ENCODE assay signal across 1 cellular context in the genomic region with DNA sequence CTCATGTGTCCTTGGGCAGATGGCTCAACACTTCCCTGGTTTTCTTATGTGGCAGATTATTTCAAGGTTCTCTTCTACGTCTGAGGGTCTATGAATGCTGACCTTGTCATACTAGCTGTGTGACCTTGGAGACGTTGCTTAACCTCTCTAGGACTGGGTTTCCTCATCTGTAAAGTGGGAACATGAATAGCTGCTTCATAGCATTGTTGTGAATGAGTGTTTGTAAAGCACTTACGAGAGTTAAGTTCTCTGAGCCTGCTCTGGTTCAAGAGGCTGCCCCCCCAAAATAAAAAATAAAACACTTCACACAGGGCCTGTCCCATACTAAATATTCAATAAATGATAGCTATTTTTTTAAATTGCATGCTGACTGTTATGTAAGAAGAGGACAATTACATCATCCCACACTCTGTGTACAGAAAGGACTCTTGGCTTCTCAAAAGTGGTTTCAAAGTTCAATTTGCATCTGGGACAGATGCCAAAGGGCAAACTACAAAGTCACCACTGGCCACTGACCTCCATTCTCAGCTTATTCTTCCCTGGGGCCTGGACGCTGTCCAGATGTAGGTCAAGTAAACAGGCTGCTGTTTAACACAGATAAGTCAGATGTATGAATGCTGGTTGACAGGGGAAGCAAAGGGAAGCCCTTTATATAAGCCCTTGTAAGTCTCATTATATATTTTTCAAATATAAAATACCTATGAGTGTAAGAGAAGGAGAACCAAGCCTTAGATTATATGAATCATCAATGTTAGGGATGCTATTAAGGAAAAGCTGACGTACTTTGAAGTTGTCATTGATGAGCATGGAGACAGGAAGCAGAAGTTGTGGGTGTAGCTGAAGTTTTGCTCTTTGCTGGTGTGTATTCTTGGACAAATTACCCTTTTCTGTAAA.
TF ChIP-seq lines count a peak whose summit lies in the region.

No MANE protein-coding gene starts in this region.

TF ChIP-seq in K562, 482 proteins besides CTCF, POLR2A, EP300 and RAD21 (continued from another document and continues in another):
- TF ChIP-seq, protein P1, sequence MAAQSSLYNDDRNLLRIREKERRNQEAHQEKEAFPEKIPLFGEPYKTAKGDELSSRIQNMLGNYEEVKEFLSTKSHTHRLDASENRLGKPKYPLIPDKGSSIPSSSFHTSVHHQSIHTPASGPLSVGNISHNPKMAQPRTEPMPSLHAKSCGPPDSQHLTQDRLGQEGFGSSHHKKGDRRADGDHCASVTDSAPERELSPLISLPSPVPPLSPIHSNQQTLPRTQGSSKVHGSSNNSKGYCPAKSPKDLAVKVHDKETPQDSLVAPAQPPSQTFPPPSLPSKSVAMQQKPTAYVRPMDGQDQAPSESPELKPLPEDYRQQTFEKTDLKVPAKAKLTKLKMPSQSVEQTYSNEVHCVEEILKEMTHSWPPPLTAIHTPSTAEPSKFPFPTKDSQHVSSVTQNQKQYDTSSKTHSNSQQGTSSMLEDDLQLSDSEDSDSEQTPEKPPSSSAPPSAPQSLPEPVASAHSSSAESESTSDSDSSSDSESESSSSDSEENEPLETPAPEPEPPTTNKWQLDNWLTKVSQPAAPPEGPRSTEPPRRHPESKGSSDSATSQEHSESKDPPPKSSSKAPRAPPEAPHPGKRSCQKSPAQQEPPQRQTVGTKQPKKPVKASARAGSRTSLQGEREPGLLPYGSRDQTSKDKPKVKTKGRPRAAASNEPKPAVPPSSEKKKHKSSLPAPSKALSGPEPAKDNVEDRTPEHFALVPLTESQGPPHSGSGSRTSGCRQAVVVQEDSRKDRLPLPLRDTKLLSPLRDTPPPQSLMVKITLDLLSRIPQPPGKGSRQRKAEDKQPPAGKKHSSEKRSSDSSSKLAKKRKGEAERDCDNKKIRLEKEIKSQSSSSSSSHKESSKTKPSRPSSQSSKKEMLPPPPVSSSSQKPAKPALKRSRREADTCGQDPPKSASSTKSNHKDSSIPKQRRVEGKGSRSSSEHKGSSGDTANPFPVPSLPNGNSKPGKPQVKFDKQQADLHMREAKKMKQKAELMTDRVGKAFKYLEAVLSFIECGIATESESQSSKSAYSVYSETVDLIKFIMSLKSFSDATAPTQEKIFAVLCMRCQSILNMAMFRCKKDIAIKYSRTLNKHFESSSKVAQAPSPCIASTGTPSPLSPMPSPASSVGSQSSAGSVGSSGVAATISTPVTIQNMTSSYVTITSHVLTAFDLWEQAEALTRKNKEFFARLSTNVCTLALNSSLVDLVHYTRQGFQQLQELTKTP (IDR thresholded peaks at IDR 0.05; ENCODE audit: low read depth in 1 of 2, partially characterized antibody in 2 of 2) = peak; percentile 13 to 48
- TF ChIP-seq ZNF274 (IDR thresholded peaks at IDR 0.05; ENCODE audit: borderline replicate concordance, low read depth, low read length) = no peak
- peak in 1 of 2 experiments; percentile 24; a peak in 1 of 3 replicates for TF ChIP-seq CBX3 (IDR thresholded peaks at IDR 0.05; ENCODE audit: borderline replicate concordance in 1 of 2, low read length in 2 of 2)
- TF ChIP-seq, protein P2, sequence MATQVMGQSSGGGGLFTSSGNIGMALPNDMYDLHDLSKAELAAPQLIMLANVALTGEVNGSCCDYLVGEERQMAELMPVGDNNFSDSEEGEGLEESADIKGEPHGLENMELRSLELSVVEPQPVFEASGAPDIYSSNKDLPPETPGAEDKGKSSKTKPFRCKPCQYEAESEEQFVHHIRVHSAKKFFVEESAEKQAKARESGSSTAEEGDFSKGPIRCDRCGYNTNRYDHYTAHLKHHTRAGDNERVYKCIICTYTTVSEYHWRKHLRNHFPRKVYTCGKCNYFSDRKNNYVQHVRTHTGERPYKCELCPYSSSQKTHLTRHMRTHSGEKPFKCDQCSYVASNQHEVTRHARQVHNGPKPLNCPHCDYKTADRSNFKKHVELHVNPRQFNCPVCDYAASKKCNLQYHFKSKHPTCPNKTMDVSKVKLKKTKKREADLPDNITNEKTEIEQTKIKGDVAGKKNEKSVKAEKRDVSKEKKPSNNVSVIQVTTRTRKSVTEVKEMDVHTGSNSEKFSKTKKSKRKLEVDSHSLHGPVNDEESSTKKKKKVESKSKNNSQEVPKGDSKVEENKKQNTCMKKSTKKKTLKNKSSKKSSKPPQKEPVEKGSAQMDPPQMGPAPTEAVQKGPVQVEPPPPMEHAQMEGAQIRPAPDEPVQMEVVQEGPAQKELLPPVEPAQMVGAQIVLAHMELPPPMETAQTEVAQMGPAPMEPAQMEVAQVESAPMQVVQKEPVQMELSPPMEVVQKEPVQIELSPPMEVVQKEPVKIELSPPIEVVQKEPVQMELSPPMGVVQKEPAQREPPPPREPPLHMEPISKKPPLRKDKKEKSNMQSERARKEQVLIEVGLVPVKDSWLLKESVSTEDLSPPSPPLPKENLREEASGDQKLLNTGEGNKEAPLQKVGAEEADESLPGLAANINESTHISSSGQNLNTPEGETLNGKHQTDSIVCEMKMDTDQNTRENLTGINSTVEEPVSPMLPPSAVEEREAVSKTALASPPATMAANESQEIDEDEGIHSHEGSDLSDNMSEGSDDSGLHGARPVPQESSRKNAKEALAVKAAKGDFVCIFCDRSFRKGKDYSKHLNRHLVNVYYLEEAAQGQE (CRISPR knock-in tag; IDR thresholded peaks at IDR 0.05; ENCODE audit: low read depth) = no peak
- TF ChIP-seq, protein P3, sequence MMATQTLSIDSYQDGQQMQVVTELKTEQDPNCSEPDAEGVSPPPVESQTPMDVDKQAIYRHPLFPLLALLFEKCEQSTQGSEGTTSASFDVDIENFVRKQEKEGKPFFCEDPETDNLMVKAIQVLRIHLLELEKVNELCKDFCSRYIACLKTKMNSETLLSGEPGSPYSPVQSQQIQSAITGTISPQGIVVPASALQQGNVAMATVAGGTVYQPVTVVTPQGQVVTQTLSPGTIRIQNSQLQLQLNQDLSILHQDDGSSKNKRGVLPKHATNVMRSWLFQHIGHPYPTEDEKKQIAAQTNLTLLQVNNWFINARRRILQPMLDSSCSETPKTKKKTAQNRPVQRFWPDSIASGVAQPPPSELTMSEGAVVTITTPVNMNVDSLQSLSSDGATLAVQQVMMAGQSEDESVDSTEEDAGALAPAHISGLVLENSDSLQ (IDR thresholded peaks at IDR 0.05) = peak; percentile 80
- peak; percentile 80 for TF ChIP-seq KLF16 (IDR thresholded peaks at IDR 0.05)
- TF ChIP-seq ZEB2 (IDR thresholded peaks at IDR 0.05) = 0 out of 2 replicates have a peak, but pooled peaks have one; percentile 23
- no peak for TF ChIP-seq ESRRB (CRISPR knock-in tag; IDR thresholded peaks at IDR 0.05; ENCODE audit: borderline replicate concordance)
- 0 out of 2 replicates have a peak, but pooled peaks have one; percentile 30 for TF ChIP-seq ETV1 (tag; conservative IDR thresholded peaks at IDR 0.05; ENCODE audit: low read depth)
- no peak; the same call in 1 of the 2 replicates for TF ChIP-seq CREB1 (IDR thresholded peaks at IDR 0.05)
- no peak for TF ChIP-seq CREB1 (CRISPR knock-in tag; IDR thresholded peaks at IDR 0.05)
- TF ChIP-seq LEF1 (IDR thresholded peaks at IDR 0.05) = peak; percentile 98
- TF ChIP-seq SMARCE1 (IDR thresholded peaks at IDR 0.05) = peak; percentile 91
- TF ChIP-seq MXI1 (IDR thresholded peaks at IDR 0.05; ENCODE audit: low read depth, low read length) = no peak
- TF ChIP-seq ZNF408 (CRISPR knock-in tag; IDR thresholded peaks at IDR 0.05; ENCODE audit: low read depth) = no peak
- TF ChIP-seq ZNF584 (CRISPR knock-in tag; IDR thresholded peaks at IDR 0.05; ENCODE audit: low read depth) = peak; percentile 41; the same call in 1 of the 2 replicates
- TF ChIP-seq BDP1 (IDR thresholded peaks at IDR 0.05; ENCODE audit: insufficient read depth, insufficient read length) = no peak
- peak; percentile 48 for TF ChIP-seq MYC (IDR thresholded peaks at IDR 0.05; ENCODE audit: low read depth, low read length)
- no peak for TF ChIP-seq MYC (CRISPR knock-in tag; IDR thresholded peaks at IDR 0.05; ENCODE audit: borderline replicate concordance, low read depth)
- TF ChIP-seq, protein P4, sequence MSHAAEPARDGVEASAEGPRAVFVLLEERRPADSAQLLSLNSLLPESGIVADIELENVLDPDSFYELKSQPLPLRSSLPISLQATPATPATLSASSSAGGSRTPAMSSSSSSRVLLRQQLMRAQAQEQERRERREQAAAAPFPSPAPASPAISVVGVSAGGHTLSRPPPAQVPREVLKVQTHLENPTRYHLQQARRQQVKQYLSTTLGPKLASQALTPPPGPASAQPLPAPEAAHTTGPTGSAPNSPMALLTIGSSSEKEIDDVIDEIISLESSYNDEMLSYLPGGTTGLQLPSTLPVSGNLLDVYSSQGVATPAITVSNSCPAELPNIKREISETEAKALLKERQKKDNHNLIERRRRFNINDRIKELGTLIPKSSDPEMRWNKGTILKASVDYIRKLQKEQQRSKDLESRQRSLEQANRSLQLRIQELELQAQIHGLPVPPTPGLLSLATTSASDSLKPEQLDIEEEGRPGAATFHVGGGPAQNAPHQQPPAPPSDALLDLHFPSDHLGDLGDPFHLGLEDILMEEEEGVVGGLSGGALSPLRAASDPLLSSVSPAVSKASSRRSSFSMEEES (CRISPR knock-in tag; IDR thresholded peaks at IDR 0.05) = no peak
- peak in 1 of 2 experiments; percentile 47; a peak in 2 of 4 replicates for TF ChIP-seq HDAC1 (IDR thresholded peaks at IDR 0.05)
- peak; percentile 99 for TF ChIP-seq NFIC (IDR thresholded peaks at IDR 0.05)
- TF ChIP-seq, protein P5, sequence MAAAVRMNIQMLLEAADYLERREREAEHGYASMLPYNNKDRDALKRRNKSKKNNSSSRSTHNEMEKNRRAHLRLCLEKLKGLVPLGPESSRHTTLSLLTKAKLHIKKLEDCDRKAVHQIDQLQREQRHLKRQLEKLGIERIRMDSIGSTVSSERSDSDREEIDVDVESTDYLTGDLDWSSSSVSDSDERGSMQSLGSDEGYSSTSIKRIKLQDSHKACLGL (CRISPR knock-in tag; IDR thresholded peaks at IDR 0.05; ENCODE audit: borderline replicate concordance, poor library complexity, severe bottlenecking) = no peak
- no peak for TF ChIP-seq NFE2L1 (tag; IDR thresholded peaks at IDR 0.05; ENCODE audit: borderline replicate concordance, low read depth)
- 0 out of 2 replicates have a peak, but pooled peaks have one; percentile 47 for TF ChIP-seq MBD2 (IDR thresholded peaks at IDR 0.05; ENCODE audit: borderline replicate concordance, low read depth)
- no peak for TF ChIP-seq ATF1 (CRISPR knock-in tag; IDR thresholded peaks at IDR 0.05)
- TF ChIP-seq ATF1 (tag; IDR thresholded peaks at IDR 0.05) = peak; percentile 47; the same call in 1 of the 2 replicates
- TF ChIP-seq POLR2B (IDR thresholded peaks at IDR 0.05; ENCODE audit: low read depth, partially characterized antibody) = no peak
- peak; percentile 54; the same call in 1 of the 2 replicates for TF ChIP-seq POLR2H (tag; IDR thresholded peaks at IDR 0.05; ENCODE audit: low read depth)
- peak; percentile 85 to 93 for TF ChIP-seq KDM1A (IDR thresholded peaks at IDR 0.05)
- TF ChIP-seq KHSRP (IDR thresholded peaks at IDR 0.05) = no peak; the same call in 1 of the 2 replicates
- TF ChIP-seq TARDBP (IDR thresholded peaks at IDR 0.05) = peak; percentile 47; the same call in 1 of the 2 replicates
- TF ChIP-seq, protein P6, sequence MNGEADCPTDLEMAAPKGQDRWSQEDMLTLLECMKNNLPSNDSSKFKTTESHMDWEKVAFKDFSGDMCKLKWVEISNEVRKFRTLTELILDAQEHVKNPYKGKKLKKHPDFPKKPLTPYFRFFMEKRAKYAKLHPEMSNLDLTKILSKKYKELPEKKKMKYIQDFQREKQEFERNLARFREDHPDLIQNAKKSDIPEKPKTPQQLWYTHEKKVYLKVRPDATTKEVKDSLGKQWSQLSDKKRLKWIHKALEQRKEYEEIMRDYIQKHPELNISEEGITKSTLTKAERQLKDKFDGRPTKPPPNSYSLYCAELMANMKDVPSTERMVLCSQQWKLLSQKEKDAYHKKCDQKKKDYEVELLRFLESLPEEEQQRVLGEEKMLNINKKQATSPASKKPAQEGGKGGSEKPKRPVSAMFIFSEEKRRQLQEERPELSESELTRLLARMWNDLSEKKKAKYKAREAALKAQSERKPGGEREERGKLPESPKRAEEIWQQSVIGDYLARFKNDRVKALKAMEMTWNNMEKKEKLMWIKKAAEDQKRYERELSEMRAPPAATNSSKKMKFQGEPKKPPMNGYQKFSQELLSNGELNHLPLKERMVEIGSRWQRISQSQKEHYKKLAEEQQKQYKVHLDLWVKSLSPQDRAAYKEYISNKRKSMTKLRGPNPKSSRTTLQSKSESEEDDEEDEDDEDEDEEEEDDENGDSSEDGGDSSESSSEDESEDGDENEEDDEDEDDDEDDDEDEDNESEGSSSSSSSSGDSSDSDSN (IDR thresholded peaks at IDR 0.05; ENCODE audit: borderline replicate concordance in 1 of 2, low read depth in 2 of 2, low read length in 2 of 2) = no peak
- TF ChIP-seq, protein P7, sequence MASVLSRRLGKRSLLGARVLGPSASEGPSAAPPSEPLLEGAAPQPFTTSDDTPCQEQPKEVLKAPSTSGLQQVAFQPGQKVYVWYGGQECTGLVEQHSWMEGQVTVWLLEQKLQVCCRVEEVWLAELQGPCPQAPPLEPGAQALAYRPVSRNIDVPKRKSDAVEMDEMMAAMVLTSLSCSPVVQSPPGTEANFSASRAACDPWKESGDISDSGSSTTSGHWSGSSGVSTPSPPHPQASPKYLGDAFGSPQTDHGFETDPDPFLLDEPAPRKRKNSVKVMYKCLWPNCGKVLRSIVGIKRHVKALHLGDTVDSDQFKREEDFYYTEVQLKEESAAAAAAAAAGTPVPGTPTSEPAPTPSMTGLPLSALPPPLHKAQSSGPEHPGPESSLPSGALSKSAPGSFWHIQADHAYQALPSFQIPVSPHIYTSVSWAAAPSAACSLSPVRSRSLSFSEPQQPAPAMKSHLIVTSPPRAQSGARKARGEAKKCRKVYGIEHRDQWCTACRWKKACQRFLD (CRISPR knock-in tag; IDR thresholded peaks at IDR 0.05) = peak; percentile 74; the same call in 1 of the 2 replicates
- peak in 1 of 2 experiments; percentile 57 for TF ChIP-seq NCOA2 (IDR thresholded peaks at IDR 0.05; ENCODE audit: partially characterized antibody in 2 of 2)
- 0 out of 2 replicates have a peak, but pooled peaks have one; percentile 63 for TF ChIP-seq HDAC2 (IDR thresholded peaks at IDR 0.05)
- peak; percentile 61 for TF ChIP-seq CREM (IDR thresholded peaks at IDR 0.05; ENCODE audit: low read depth)
- no peak for TF ChIP-seq NR3C1 (CRISPR knock-in tag; IDR thresholded peaks at IDR 0.05)
- TF ChIP-seq HNRNPUL1 (IDR thresholded peaks at IDR 0.05; ENCODE audit: low read length) = no peak
- TF ChIP-seq ZFP36 (IDR thresholded peaks at IDR 0.05; ENCODE audit: low read depth, low read length, partially characterized antibody) = peak; percentile 14
- TF ChIP-seq STAT5B (CRISPR knock-in tag; IDR thresholded peaks at IDR 0.05) = no peak
- no peak for TF ChIP-seq HOXB6 (CRISPR knock-in tag; IDR thresholded peaks at IDR 0.05; ENCODE audit: borderline replicate concordance)
- peak; percentile 75 for TF ChIP-seq NCOA1 (IDR thresholded peaks at IDR 0.05; ENCODE audit: low read depth)
- TF ChIP-seq, protein P8, sequence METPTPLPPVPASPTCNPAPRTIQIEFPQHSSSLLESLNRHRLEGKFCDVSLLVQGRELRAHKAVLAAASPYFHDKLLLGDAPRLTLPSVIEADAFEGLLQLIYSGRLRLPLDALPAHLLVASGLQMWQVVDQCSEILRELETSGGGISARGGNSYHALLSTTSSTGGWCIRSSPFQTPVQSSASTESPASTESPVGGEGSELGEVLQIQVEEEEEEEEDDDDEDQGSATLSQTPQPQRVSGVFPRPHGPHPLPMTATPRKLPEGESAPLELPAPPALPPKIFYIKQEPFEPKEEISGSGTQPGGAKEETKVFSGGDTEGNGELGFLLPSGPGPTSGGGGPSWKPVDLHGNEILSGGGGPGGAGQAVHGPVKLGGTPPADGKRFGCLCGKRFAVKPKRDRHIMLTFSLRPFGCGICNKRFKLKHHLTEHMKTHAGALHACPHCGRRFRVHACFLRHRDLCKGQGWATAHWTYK (CRISPR knock-in tag; IDR thresholded peaks at IDR 0.05) = no peak
- no peak for TF ChIP-seq KLF1 (tag; IDR thresholded peaks at IDR 0.05)
- TF ChIP-seq TEAD4 (IDR thresholded peaks at IDR 0.05; ENCODE audit: low read length) = peak; percentile 94
- TF ChIP-seq TEAD4 (CRISPR knock-in tag; IDR thresholded peaks at IDR 0.05; ENCODE audit: borderline replicate concordance) = no peak
